In the genomic region with DNA sequence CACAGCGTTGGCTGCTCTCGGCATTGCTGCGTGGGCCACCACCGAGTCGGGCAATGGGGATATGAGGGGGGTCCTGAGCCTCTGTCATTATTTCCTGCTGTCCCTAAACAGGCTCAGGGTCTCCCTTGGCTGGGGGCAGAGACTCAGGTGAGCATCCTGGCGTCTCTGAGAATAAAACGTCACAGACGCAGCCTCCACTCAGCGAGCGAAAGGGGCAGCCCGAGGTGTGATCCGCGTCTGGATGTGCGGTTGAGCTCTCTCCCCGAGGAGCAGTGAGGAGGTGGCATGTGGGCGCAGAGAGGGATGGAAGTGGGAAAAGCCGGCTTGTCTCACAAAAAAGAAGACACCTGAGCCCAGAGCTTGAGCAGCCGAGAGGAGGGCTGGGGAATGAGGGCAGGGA, we compare ENCODE assay signal across 6 cellular contexts.
"Had no signal": no experiment of that assay in that cellular context is flagged by ENCODE, and none has a peak within 500 bp of the region (broad histone marks: within the 10 kb centered on the region; RNA-seq: fewer than 3 reads in every experiment).

No MANE protein-coding gene starts in this region.

- H3K4me2 ChIP-seq: GM23338 had no signal

- H3K9me3 ChIP-seq: HAP-1 had no signal

- H3K4me3 ChIP-seq: GM23338, HAP-1 had no signal

- H3K9me3 Mint-ChIP-seq: GM23338 had no signal

- H3K4me1 ChIP-seq: HAP-1 had no signal

- H2AFZ ChIP-seq: GM23338 had no signal

- H3K36me3 ChIP-seq: HAP-1 had no signal

- H3K4me3 Mint-ChIP-seq: GM23338, HFFc6 had no signal

- ATAC-seq: GM23338, HCT116 had no signal

- H3K27ac Mint-ChIP-seq: GM23338, HFFc6 had no signal

- H3K4me1 Mint-ChIP-seq: GM23338 had no signal

- DNase-seq: H7, HFFc6, IMR-90 had no signal
